Comparison of ENCODE assay signal across 35 cellular contexts in the genomic region with DNA sequence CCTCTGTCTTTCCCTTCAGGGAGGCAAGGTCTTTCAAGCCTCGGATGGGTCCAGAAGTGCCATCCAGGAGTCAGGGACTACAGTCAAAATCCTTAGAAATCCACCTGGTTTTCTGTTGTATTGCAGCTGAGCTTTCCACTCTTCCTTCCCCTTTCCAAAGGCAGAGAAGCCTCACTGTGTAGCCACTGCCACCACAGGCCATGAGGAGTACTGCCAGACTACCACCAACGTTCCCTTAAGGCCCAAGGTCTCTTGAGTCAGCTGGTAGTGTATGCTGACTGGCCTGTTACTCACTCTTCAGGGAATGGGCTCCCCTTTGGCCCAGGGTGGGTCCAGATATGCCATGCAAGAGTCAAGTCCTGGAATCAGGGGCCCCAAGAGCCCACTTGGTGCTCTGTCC.
DNase-seq lines count a peak whose midpoint lies in the region; ATAC-seq, FAIRE-seq and TF ChIP-seq lines count a peak whose summit lies in the region.
"Had no signal": no experiment of that assay in that cellular context is flagged by ENCODE, and none has a peak within 500 bp of the region (broad histone marks: within the 10 kb centered on the region; RNA-seq: fewer than 3 reads in every experiment).

No MANE protein-coding gene starts in this region.

- no peaks in the 10 kb centered on the region for H3K36me3 ChIP-seq in HepG2 (replicated peaks in 1 of 2; ENCODE audit: control insufficient read depth in 1 of 2, insufficient read depth in 2 of 2, low read length in 2 of 2)
- no peaks in the 10 kb centered on the region for H3K36me3 ChIP-seq in right lobe of liver
- H3K36me3 ChIP-seq: ascending aorta, cardiac muscle cell, colonic mucosa, spleen had no signal

- no peak overlapping the region for H3K27ac Mint-ChIP-seq in progenitor cell of endocrine pancreas
- H3K27ac Mint-ChIP-seq in activated CD4-positive, alpha-beta T cell treated with anti-CD3 and anti-CD28 coated beads, Interleukin-2, amount 10 ng/mL, durations not matched to agents 24 days and 14 days: no peak overlapping the region
- H3K27ac Mint-ChIP-seq: CD4-positive, alpha-beta memory T cell; T-cell had no signal

- no peak overlapping the region for H3K4me2 ChIP-seq in HepG2 (ENCODE audit: low read depth, low read length)
- H3K4me2 ChIP-seq: A549 had no signal

- intact Hi-C loops in HepG2 (cut with micrococcal nuclease; ENCODE audit: unreplicated experiment): no loop called here
- intact Hi-C loops in right lobe of liver (cut with DNase I): no loop called here
- intact Hi-C loops in activated CD4-positive, alpha-beta T cell treated with anti-CD3 and anti-CD28 coated beads, Interleukin-2, amount 10 ng/mL, durations not matched to agents 24 days and 14 days (cut with micrococcal nuclease): no loop called here

- H3K79me2 ChIP-seq in HepG2 (ENCODE audit: insufficient read depth, low read length): no peaks in the 10 kb centered on the region

- peaks cover 26% of the 10 kb centered on the region for H3K9me3 Mint-ChIP-seq in progenitor cell of endocrine pancreas (ENCODE audit: low read depth)
- H3K9me3 Mint-ChIP-seq in activated CD4-positive, alpha-beta T cell treated with anti-CD3 and anti-CD28 coated beads, Interleukin-2, amount 10 ng/mL, durations not matched to agents 24 days and 14 days: no peaks in the 10 kb centered on the region

- ATAC-seq in HepG2 (peak; percentile 26; the same call in 1 of the 3 replicates), right lobe of liver (no peak), foreskin keratinocyte (peak; percentile 67), GM21528 (IDR thresholded peaks at IDR 0.05; ENCODE audit: low FRiP score, unreplicated experiment) (no peak)
- ATAC-seq: A549; left ventricle myocardium superior; right cardiac atrium; stimulated activated naive CD8-positive, alpha-beta T cell treated with anti-CD3 and anti-CD28 coated beads, Interleukin-15, Interleukin-2, amounts not matched to agents 100 U/mL and 50 U/mL, for 24 hours; T-cell had no signal

- H3K27ac ChIP-seq in HepG2 (ENCODE audit: extremely low read length, insufficient read depth, low read length): no peak overlapping the region
- H3K27ac ChIP-seq in right lobe of liver: no peak overlapping the region
- H3K27ac ChIP-seq in foreskin keratinocyte: no peak overlapping the region
- H3K27ac ChIP-seq: A549, ascending aorta, cardiac muscle cell, colonic mucosa, epithelial cell of prostate, spleen had no signal

- H3K4me3 ChIP-seq in HepG2 (replicated peaks in 1 of 3; ENCODE audit: insufficient read depth in 1 of 3, low read depth in 2 of 3, low read length in 3 of 3): no peak overlapping the region
- no peak overlapping the region for H3K4me3 ChIP-seq in right lobe of liver
- H3K4me3 ChIP-seq: A549, ascending aorta, cardiac muscle cell, colonic mucosa, spleen had no signal

- H3K4me1 Mint-ChIP-seq in progenitor cell of endocrine pancreas (ENCODE audit: low read depth): no peaks in the 10 kb centered on the region
- no peaks in the 10 kb centered on the region for H3K4me1 Mint-ChIP-seq in activated CD4-positive, alpha-beta T cell treated with anti-CD3 and anti-CD28 coated beads, Interleukin-2, amount 10 ng/mL, durations not matched to agents 24 days and 14 days
- H3K4me1 Mint-ChIP-seq: CD4-positive, alpha-beta memory T cell; T-cell had no signal

- TF ChIP-seq EP300 in HepG2 (IDR thresholded peaks at IDR 0.05; ENCODE audit: low read depth in 2 of 2, low read length in 2 of 2) (no peak), HepG2 (CRISPR knock-in tag; IDR thresholded peaks at IDR 0.05; ENCODE audit: borderline replicate concordance) (no peak)

- TF ChIP-seq POLR2A in HepG2 (IDR thresholded peaks at IDR 0.05; ENCODE audit: insufficient read depth in 1 of 2, low read depth in 2 of 2, low read length in 2 of 2) (no peak), right lobe of liver (IDR thresholded peaks at IDR 0.05) (no peak)

- POLR2A ChIA-PET in HepG2 (lab: Yijun Ruan, JAX): no interaction called here

- no TSS peak for BruUV-seq in HepG2 (replicated peaks; lab: Mats Ljungman, UMichigan)

- H3K27me3 Mint-ChIP-seq in progenitor cell of endocrine pancreas: no peaks in the 10 kb centered on the region
- H3K27me3 Mint-ChIP-seq in activated CD4-positive, alpha-beta T cell treated with anti-CD3 and anti-CD28 coated beads, Interleukin-2, amount 10 ng/mL, durations not matched to agents 24 days and 14 days: no peaks in the 10 kb centered on the region
- H3K27me3 Mint-ChIP-seq: CD4-positive, alpha-beta memory T cell had no signal

- no peak for TF ChIP-seq RAD21 in HepG2 (CRISPR knock-in tag; IDR thresholded peaks at IDR 0.05)

- no peak overlapping the region for H3K9ac ChIP-seq in HepG2 (ENCODE audit: insufficient read depth, low read depth, low read length)

- no peak overlapping the region for H3K4me3 Mint-ChIP-seq in progenitor cell of endocrine pancreas (ENCODE audit: low read depth)
- H3K4me3 Mint-ChIP-seq in activated CD4-positive, alpha-beta T cell treated with anti-CD3 and anti-CD28 coated beads, Interleukin-2, amount 10 ng/mL, durations not matched to agents 24 days and 14 days: no peak overlapping the region
- H3K4me3 Mint-ChIP-seq: CD4-positive, alpha-beta memory T cell; T-cell had no signal

- CTCF ChIA-PET in HepG2 (lab: Yijun Ruan, JAX; ENCODE audit: low intra/inter-chr PET ratio, low total read pairs): no interaction called here

- TF ChIP-seq CTCF in HepG2 (CRISPR knock-in tag; IDR thresholded peaks at IDR 0.05) (no peak), right lobe of liver (IDR thresholded peaks at IDR 0.05) (no peak), foreskin keratinocyte (conservative IDR thresholded peaks at IDR 0.05) (no peak), progenitor cell of endocrine pancreas (IDR thresholded peaks at IDR 0.05; ENCODE audit: unreplicated experiment) (no peak)

- in situ Hi-C loops in HepG2 (cut with HindIII; ENCODE audit: extremely low pct_ligation_motif_present, low pct_unique_long_range_greater_than_20kb) (no loop called here), SK-MEL-5 (cut with HindIII; ENCODE audit: low pct_unique_long_range_greater_than_20kb, low sequenced_read_pairs) (no loop called here)

- H3K36me3 Mint-ChIP-seq in progenitor cell of endocrine pancreas (ENCODE audit: insufficient read depth): peaks cover 1% of the 10 kb centered on the region
- H3K36me3 Mint-ChIP-seq in activated CD4-positive, alpha-beta T cell treated with anti-CD3 and anti-CD28 coated beads, Interleukin-2, amount 10 ng/mL, durations not matched to agents 24 days and 14 days (ENCODE audit: low read depth): no peaks in the 10 kb centered on the region
- H3K36me3 Mint-ChIP-seq: CD4-positive, alpha-beta memory T cell; T-cell had no signal

- no peaks in the 10 kb centered on the region for H4K20me1 ChIP-seq in HepG2 (ENCODE audit: insufficient read depth, low read length)

- H3K9me3 ChIP-seq in HepG2 (ENCODE audit: low read length) (no peaks in the 10 kb centered on the region; the same call in 1 of the 2 replicates), right lobe of liver (no peaks in the 10 kb centered on the region)
- H3K9me3 ChIP-seq: A549, colonic mucosa had no signal

- 0% methylated on average over 1 of the region's 2 CpGs for WGBS in HepG2 (ENCODE audit: low lambda C conversion rate)
- WGBS in right lobe of liver (ENCODE audit: insufficient coverage, low coverage, low lambda C conversion rate, missing lambda C conversion rate): 33% methylated on average over 1 of the region's 2 CpGs

- H3K27me3 ChIP-seq in HepG2 (ENCODE audit: control insufficient read depth in 1 of 2, insufficient read depth in 2 of 2, low read length in 2 of 2): no peaks in the 10 kb centered on the region
- no peaks in the 10 kb centered on the region for H3K27me3 ChIP-seq in right lobe of liver
- H3K27me3 ChIP-seq in foreskin keratinocyte: no peaks in the 10 kb centered on the region
- H3K27me3 ChIP-seq: ascending aorta, cardiac muscle cell, colonic mucosa, spleen had no signal

- no peak for FAIRE-seq in HepG2 (lab: Jason Lieb, UNC)
- FAIRE-seq: A549, GM12892, H54, keratinocyte had no signal

- no peak for DNase-seq in HepG2 (ENCODE audit: low spot score)
- DNase-seq in right lobe of liver: no peak
- DNase-seq in SK-MEL-5 (ENCODE audit: low read depth, low spot score): peak; percentile 15
- peak in 1 of 2 donors; percentile 7 for DNase-seq in foreskin keratinocyte
- no peak for DNase-seq in epidermal melanocyte (ENCODE audit: insufficient read length, low spot score)
- DNase-seq in progenitor cell of endocrine pancreas (ENCODE audit: low spot score, unreplicated experiment): no peak
- no peak for DNase-seq in activated CD4-positive, alpha-beta T cell treated with anti-CD3 and anti-CD28 coated beads, Interleukin-2, amount 10 ng/mL, durations not matched to agents 24 days and 14 days
- DNase-seq: activated CD4-positive, alpha-beta T cell treated with anti-CD3 and anti-CD28 coated beads, Interleukin-2, amount 50 U/mL, for 4 hours; activated gamma-delta T cell treated with Interleukin-2 at 50 U/mL for 16 hours; activated T-cell treated with anti-CD3 and anti-CD28 coated beads, Interleukin-2, amount 50 U/mL, for 48 hours; AML-193; CD4-positive, alpha-beta memory T cell; colonic mucosa; DMS153; effector CD4-positive, alpha-beta T cell; hypothalamus; KG1; left ventricle myocardium superior; MM.1S; NCI-H2029 treated with DMSO at 0.1 percent for 48 hours; NCI-H2227 treated with DMSO at 0.1 percent for 48 hours; NCI-H526; right cardiac atrium; spleen; stimulated activated CD4-positive, alpha-beta T cell treated with anti-CD3 and anti-CD28 coated beads, Interleukin-2, amount 100 ng/mL, for 24 hours; stimulated activated naive CD8-positive, alpha-beta T cell treated with anti-CD3 and anti-CD28 coated beads, Interleukin-15, Interleukin-2, amounts not matched to agents 100 U/mL and 50 U/mL, for 24 hours; T-cell had no signal

- no peak overlapping the region for H2AFZ ChIP-seq in HepG2 (ENCODE audit: low read length)

- H3K4me1 ChIP-seq in HepG2 (ENCODE audit: insufficient read depth, low read length): no peaks in the 10 kb centered on the region
- H3K4me1 ChIP-seq in right lobe of liver: no peaks in the 10 kb centered on the region
- H3K4me1 ChIP-seq in foreskin keratinocyte: no peaks in the 10 kb centered on the region
- H3K4me1 ChIP-seq: A549, ascending aorta, colonic mucosa, spleen had no signal

TF ChIP-seq in HepG2, 621 proteins besides CTCF, POLR2A, EP300 and RAD21 (continues in another document):
- TF ChIP-seq, protein P1, sequence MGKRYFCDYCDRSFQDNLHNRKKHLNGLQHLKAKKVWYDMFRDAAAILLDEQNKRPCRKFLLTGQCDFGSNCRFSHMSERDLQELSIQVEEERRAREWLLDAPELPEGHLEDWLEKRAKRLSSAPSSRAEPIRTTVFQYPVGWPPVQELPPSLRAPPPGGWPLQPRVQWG (CRISPR knock-in tag; IDR thresholded peaks at IDR 0.05; ENCODE audit: borderline replicate concordance, low read depth): no peak
- TF ChIP-seq PHF8 (CRISPR knock-in tag; IDR thresholded peaks at IDR 0.05): no peak

Comparison
In these comparisons a context has a peak if more than half of its experiments do, and no peak if none do; other contexts are left out.
1. ATAC-seq: peak in HepG2 (single experiment) and foreskin keratinocyte (single experiment); none in right lobe of liver (0 of 4) and GM21528 (single experiment).